In the genomic region with DNA sequence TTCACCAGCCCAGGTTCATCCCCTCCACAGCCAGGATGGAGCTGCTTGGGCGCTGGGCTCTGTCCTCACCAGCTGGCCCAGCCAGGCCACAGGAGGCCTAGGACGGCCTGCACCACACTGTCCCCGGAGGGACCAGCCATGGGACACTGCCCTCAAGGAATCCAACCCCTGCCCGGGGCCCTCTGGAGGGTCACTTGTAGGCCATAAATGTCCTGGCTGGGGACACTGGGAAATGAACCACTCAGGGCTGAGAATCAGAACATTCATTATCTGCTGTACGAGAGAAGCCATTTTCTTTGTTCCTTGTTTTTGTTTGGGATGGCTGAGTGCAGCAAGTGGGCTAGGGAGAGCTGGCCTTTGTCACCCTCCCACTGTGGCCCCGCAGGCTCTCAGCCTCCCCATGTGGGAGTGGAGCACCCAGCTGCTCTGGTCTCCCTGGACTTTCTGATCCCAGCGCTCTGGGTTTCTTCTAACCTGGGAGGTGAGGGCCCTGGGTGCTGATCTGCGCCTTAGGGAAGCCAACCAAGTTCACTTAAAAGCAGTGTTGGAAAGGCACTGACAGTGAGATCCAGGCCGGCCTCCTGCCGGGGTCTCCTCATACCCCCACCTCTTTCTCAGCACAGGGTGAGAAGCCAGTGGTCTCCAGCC, we compare ENCODE assay signal across 16 cellular contexts. TPM values are rescaled to one million over a fixed set of nuclear protein-coding genes. Genes with fewer than 3 reads are reported as not detected.
"Had no signal": no experiment of that assay in that cellular context is flagged by ENCODE, and none has a peak within 500 bp of the region (broad histone marks: within the 10 kb centered on the region; RNA-seq: fewer than 3 reads in every experiment).

No MANE protein-coding gene starts in this region.

- H3K27ac Mint-ChIP-seq: activated T-helper 2 cell treated with anti-CD3 and anti-CD28 coated beads, Interferon-gamma antibody, Interleukin-2, Interleukin-4, amounts not matched to agents 10 μg/mL and 5 μg/mL and 100 μg/mL, durations not matched to agents 14 hours and 24 hours and 36 hours; naive thymus-derived CD8-positive, alpha-beta T cell had no signal

- ATAC-seq: activated CD4-positive, CD25-positive, alpha-beta regulatory T cell treated with anti-CD3 and anti-CD28 coated beads, Interleukin-2, amount 50 U/mL, for 24 hours; naive thymus-derived CD8-positive, alpha-beta T cell had no signal

- H3K36me3 ChIP-seq: adrenal gland, lower lobe of right lung, tibial artery, uterus had no signal

- H3K4me1 ChIP-seq: tibial artery, uterus had no signal

- H3K4me3 Mint-ChIP-seq: naive thymus-derived CD8-positive, alpha-beta T cell had no signal

- H3K9me3 ChIP-seq: adrenal gland, body of pancreas, lower lobe of right lung, mucosa of descending colon, tibial artery, uterus had no signal

- H3K4me3 ChIP-seq: adrenal gland, body of pancreas, lower lobe of right lung, mucosa of descending colon, tibial artery, uterus had no signal

- H3K27me3 ChIP-seq: adrenal gland, body of pancreas, tibial artery, uterus had no signal

- H3K27me3 Mint-ChIP-seq: naive thymus-derived CD8-positive, alpha-beta T cell had no signal

- H3K27ac ChIP-seq: adrenal gland, tibial artery, uterus had no signal

- DNase-seq: activated naive CD4-positive, alpha-beta T cell treated with anti-CD3 and anti-CD28 coated beads, Interleukin-2, amount 50 U/mL, for 16 hours; cerebellar nuclear complex; dermis blood vessel endothelial cell; hypothalamus; lower lobe of right lung; mucosa of descending colon; naive thymus-derived CD8-positive, alpha-beta T cell; stimulated activated CD4-positive, alpha-beta T cell treated with anti-CD3 and anti-CD28 coated beads, Interleukin-15, amount 100 ng/mL, for 24 hours; tibial artery; uterus had no signal

RNA-seq across cellular contexts. Expression of gene C20orf203, which starts 9.9 kb away (rescaled TPM):
- total RNA-seq: dermis blood vessel endothelial cell, lower lobe of right lung, osteocyte, pulmonary artery endothelial cell had no signal
